ENCODE assay signal across 15 cellular contexts in the genomic region with DNA sequence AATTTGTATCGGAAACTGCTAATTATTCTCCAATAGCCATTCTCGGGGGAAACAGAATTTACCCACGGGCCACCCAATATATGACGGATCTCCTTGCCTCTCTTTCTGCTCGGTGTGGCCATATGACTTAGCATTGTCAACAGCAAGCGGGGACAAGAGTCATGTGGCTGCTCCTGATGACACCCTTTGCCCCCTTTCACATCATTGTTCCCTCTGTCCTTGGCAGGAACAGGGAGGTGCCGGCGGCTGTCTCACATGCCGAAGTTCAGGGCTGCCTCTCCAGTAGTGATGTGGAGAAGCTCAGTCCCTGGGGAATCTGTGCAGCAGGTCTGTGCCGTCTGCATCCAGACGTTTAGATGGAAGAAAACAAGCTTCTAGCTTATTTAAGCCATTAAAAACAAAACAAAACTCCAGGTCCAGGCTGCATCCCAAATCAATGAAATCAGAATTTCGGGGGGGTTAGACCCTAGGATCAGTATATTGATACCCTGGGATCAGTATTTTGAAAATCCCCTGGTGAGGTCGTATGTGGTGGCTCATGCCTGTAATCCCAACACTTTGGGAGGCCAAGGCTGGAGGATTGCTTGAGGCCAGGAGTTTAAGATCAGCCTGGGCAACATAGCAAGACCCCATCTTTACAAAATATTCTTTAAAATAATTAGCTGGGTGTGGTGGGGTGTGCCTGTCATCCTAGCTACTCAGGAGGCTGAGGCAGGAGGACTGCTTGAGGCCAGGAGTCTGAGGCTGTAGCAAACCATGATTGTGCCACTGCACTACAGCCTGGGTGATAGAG. TPM values are rescaled to one million over a fixed set of nuclear protein-coding genes. Genes with fewer than 3 reads are reported as not detected.
"Had no signal": no experiment of that assay in that cellular context is flagged by ENCODE, and none has a peak within 500 bp of the region (broad histone marks: within the 10 kb centered on the region; RNA-seq: fewer than 3 reads in every experiment).

No MANE protein-coding gene starts in this region.

- H3K27me3 ChIP-seq: adrenal gland, tibial nerve had no signal

- H3K4me1 ChIP-seq: tibial nerve had no signal

- H3K9me3 ChIP-seq: adrenal gland, tibial nerve had no signal

- H3K9me3 Mint-ChIP-seq: central memory CD8-positive, alpha-beta T cell; natural killer cell had no signal

- DNase-seq: activated CD4-positive, alpha-beta T cell treated with anti-CD3 and anti-CD28 coated beads, Interleukin-2, amount 50 U/mL, for 1 hour; activated naive CD4-positive, alpha-beta T cell treated with anti-CD3 and anti-CD28 coated beads, Interleukin-2, amount 50 U/mL, for 16 hours; activated T-cell treated with anti-CD3 and anti-CD28 coated beads, Interleukin-2, amount 50 U/mL, for 1 hour; adrenal gland; effector memory CD4-positive, alpha-beta T cell; kidney glomerular epithelial cell; mammary epithelial cell; natural killer cell had no signal

- H3K4me1 Mint-ChIP-seq: central memory CD8-positive, alpha-beta T cell had no signal

- H3K4me3 Mint-ChIP-seq: central memory CD8-positive, alpha-beta T cell; natural killer cell had no signal

- H3K27ac ChIP-seq: adrenal gland, tibial nerve had no signal

- H3K4me3 ChIP-seq: adrenal gland, tibial nerve had no signal

- ATAC-seq: natural killer cell had no signal

- H3K36me3 Mint-ChIP-seq: natural killer cell had no signal

- H3K36me3 ChIP-seq: adrenal gland, tibial nerve had no signal

- H3K27ac Mint-ChIP-seq: natural killer cell had no signal

RNA-seq across cellular contexts. Expression of gene MYOM3, which starts 10.8 kb away (rescaled TPM):
- total RNA-seq: fibroblast of lung; frontal cortex; mononuclear cell; T-helper 2 cell treated with Interferon-gamma antibody and Interleukin-4, amounts not matched to agents 100 ng/mL and 5 ng/mL, for 36 hours had no signal
- polyA plus RNA-seq: fibroblast of lung had no signal

RNA-seq across cellular contexts. Expression of gene IL22RA1, which starts 41.8 kb away (rescaled TPM):
- total RNA-seq: frontal cortex; mononuclear cell; natural killer cell; pulmonary artery endothelial cell; T-helper 2 cell treated with Interferon-gamma antibody and Interleukin-4, amounts not matched to agents 100 ng/mL and 5 ng/mL, for 36 hours; tibial nerve had no signal
